ENCODE assay signal across 20 cellular contexts in the genomic region with DNA sequence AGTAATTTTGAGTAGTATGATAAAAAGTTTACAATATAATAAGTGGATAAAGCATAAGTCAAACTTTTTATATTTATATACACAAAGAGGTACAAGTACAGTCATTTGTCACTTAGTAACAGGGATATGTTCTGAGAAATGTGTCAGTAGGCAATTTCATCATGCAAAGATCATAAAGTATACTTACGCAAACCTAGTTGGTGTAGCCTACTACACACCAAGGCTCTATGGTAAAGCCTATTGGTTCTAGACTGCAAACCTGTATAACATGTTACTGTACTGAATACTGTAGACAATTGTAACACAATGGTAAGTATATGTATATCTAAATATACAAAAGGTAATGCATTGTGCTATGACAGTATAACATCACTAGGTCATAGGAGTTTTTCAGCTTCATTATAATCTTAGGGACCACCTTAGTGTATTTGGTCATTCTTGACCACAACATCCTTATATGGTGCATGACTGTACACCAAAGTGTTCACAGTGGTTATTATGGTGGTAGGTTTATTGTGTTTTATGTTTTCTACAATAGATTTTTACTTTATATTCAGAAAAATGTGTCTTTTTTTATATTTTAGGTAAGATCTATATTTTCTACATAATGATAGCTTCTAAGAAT. TPM values are rescaled to one million over a fixed set of nuclear protein-coding genes. Genes with fewer than 3 reads are reported as not detected.
DNase-seq lines count a peak whose midpoint lies in the region; ATAC-seq and TF ChIP-seq lines count a peak whose summit lies in the region.
"Had no signal": no experiment of that assay in that cellular context is flagged by ENCODE, and none has a peak within 500 bp of the region (broad histone marks: within the 10 kb centered on the region; RNA-seq: fewer than 3 reads in every experiment).

No MANE protein-coding gene starts in this region.

- H3K4me2 ChIP-seq in IMR-90 (ENCODE audit: low read depth, low read length): no peak overlapping the region

- no peak for ATAC-seq in IMR-90 (ENCODE audit: low read depth)
- peak; percentile 62 for ATAC-seq in mucosa of descending colon

- TF ChIP-seq CTCF in IMR-90 (conservative IDR thresholded peaks at IDR 0.05; ENCODE audit: low read depth, low read length) (no peak), astrocyte of the cerebellum (IDR thresholded peaks at IDR 0.05; ENCODE audit: low read depth, low read length, missing control alignments) (no peak), mucosa of descending colon (IDR thresholded peaks at IDR 0.05) (no peak), testis (IDR thresholded peaks at IDR 0.05) (no peak)

- CTCF ChIA-PET in IMR-90 (lab: Yijun Ruan, JAX): interaction anchor here (0.6 kb wide), 1 partner anchor 464 kb away, joined by 4 read pairs; no protein-coding TSS in a partner anchor

- H3K4ac ChIP-seq in IMR-90 (ENCODE audit: low read depth, low read length): no peak overlapping the region

- no peak overlapping the region for H2BK120ac ChIP-seq in IMR-90 (ENCODE audit: low read depth, low read length)

- H3K9me3 ChIP-seq in IMR-90 (ENCODE audit: control insufficient read depth, insufficient read depth, low read length) (no peaks in the 10 kb centered on the region), mucosa of descending colon (no peaks in the 10 kb centered on the region), testis (no peaks in the 10 kb centered on the region)
- H3K9me3 ChIP-seq: breast epithelium, Caco-2, sigmoid colon had no signal

- H4K8ac ChIP-seq in IMR-90 (ENCODE audit: low read depth in 2 of 2, low read length in 2 of 2): no peak overlapping the region

- H3K23ac ChIP-seq in IMR-90 (ENCODE audit: low read depth, low read length): no peak overlapping the region

- DNase-seq in AG20443 (ENCODE audit: low spot score) (peak; percentile 8), IMR-90 (peak; percentile 56), astrocyte of the cerebellum (ENCODE audit: low read depth) (peak; percentile 50), mucosa of descending colon (no peak), testis (no peak), NCI-H2227 (lab: John Stamatoyannopoulos, UW; ENCODE audit: unreplicated experiment) (no peak), NCI-H1092 (lab: John Stamatoyannopoulos, UW) (no peak), cerebellar nuclear complex (lab: John Stamatoyannopoulos, UW) (no peak)
- DNase-seq: activated CD4-positive, alpha-beta T cell treated with anti-CD3 and anti-CD28 coated beads, Interleukin-2, amount 50 U/mL, for 1 hour; activated naive CD4-positive, alpha-beta T cell treated with anti-CD3 and anti-CD28 coated beads, Interleukin-2, amount 50 U/mL, for 16 hours; Caco-2; H7; KG1; NCI-H1694; NCI-H446; NK-92 treated with Interleukin-12 subunit alpha and Interleukin-12 subunit beta, amount 100 ng/mL, for 24 hours; sigmoid colon; stimulated activated CD4-positive, alpha-beta T cell treated with anti-CD3 and anti-CD28 coated beads, Interleukin-2, amount 100 ng/mL, for 24 hours had no signal

- H4K20me1 ChIP-seq in IMR-90 (ENCODE audit: insufficient read depth, low read length): no peaks in the 10 kb centered on the region; the same call in 1 of the 2 replicates

- no peak overlapping the region for H2AK5ac ChIP-seq in IMR-90 (ENCODE audit: low read depth, low read length)

- TF ChIP-seq POLR2A in IMR-90 (IDR thresholded peaks at IDR 0.05; ENCODE audit: low read depth, low read length) (no peak), testis (IDR thresholded peaks at IDR 0.05) (no peak)

- H3K36me3 ChIP-seq in IMR-90 (ENCODE audit: control insufficient read depth, insufficient read depth, low read length): peaks cover 16% of the 10 kb centered on the region
- no peaks in the 10 kb centered on the region for H3K36me3 ChIP-seq in mucosa of descending colon (ENCODE audit: low read depth)
- H3K36me3 ChIP-seq in testis (ENCODE audit: low read depth, missing control alignments): no peaks in the 10 kb centered on the region
- H3K36me3 ChIP-seq: breast epithelium had no signal

- H2BK20ac ChIP-seq in IMR-90 (ENCODE audit: low read depth, low read length): no peak overlapping the region

- intact Hi-C loops in IMR-90 (cut with micrococcal nuclease): loop anchor here (5.0 kb wide), 1 partner anchor 45 kb away; no protein-coding TSS in a partner anchor
- intact Hi-C loops in mucosa of descending colon (cut with DNase I, micrococcal nuclease): no loop called here
- intact Hi-C loops in testis (cut with DNase I; ENCODE audit: low total_unique reads): no loop called here

- H3K27ac ChIP-seq in IMR-90 (ENCODE audit: insufficient read depth, low read length): no peak overlapping the region
- H3K27ac ChIP-seq in testis: no peak overlapping the region
- H3K27ac ChIP-seq: breast epithelium, sigmoid colon had no signal

- no peak overlapping the region for H3K18ac ChIP-seq in IMR-90 (ENCODE audit: low read depth, low read length)

- H3K4me1 ChIP-seq in IMR-90 (ENCODE audit: control insufficient read depth, insufficient read depth, low read length) (no peaks in the 10 kb centered on the region), mucosa of descending colon (ENCODE audit: low read depth) (peaks cover 17% of the 10 kb centered on the region), testis (no peaks in the 10 kb centered on the region)
- H3K4me1 ChIP-seq: breast epithelium, Caco-2, sigmoid colon had no signal

- H3K56ac ChIP-seq in IMR-90 (ENCODE audit: extremely low read depth, insufficient read depth, low read length): no peak overlapping the region

- H4K5ac ChIP-seq in IMR-90 (ENCODE audit: low read depth, low read length): no peak overlapping the region

- H4K91ac ChIP-seq in IMR-90 (ENCODE audit: insufficient read depth, low read depth, low read length): no peak overlapping the region

- H2AFZ ChIP-seq in IMR-90 (replicated peaks; ENCODE audit: low read length, poor library complexity): no peak overlapping the region

- no CpG with 5 or more reads among the region's 1 CpG for WGBS in IMR-90 (ENCODE audit: extremely low coverage in 2 of 2, insufficient read length in 1 of 2), 2 experiments
- WGBS in testis, 2 donors: 100% methylated on average over 1 of the region's 1 CpG

- H3K27me3 ChIP-seq in IMR-90 (ENCODE audit: control insufficient read depth, insufficient read depth, low read length) (no peaks in the 10 kb centered on the region), testis (no peaks in the 10 kb centered on the region)
- H3K27me3 ChIP-seq: breast epithelium, sigmoid colon had no signal

- no peak for TF ChIP-seq RAD21 in IMR-90 (IDR thresholded peaks at IDR 0.05; ENCODE audit: low read length)

- no peak overlapping the region for H3K14ac ChIP-seq in IMR-90 (replicated peaks; ENCODE audit: low read depth, low read length)

- dilution Hi-C loops in IMR-90 (cut with HindIII; ENCODE audit: low sequenced_read_pairs, unreplicated experiment): no loop called here

- in situ Hi-C loops in IMR-90 (cut with MboI; ENCODE audit: low sequenced_read_pairs) (loop anchor here (10.0 kb wide), 1 partner anchor 232 kb away; no protein-coding TSS in a partner anchor), astrocyte of the cerebellum (cut with HindIII; ENCODE audit: low sequenced_read_pairs) (no loop called here)

- POLR2A ChIA-PET in IMR-90 (lab: Charles Lee; ENCODE audit: unreplicated experiment): no interaction called here

- BruUV-seq in IMR-90 (replicated peaks; lab: Mats Ljungman, UMichigan): no TSS peak

- H3K9ac ChIP-seq in IMR-90 (ENCODE audit: low read depth, low read length): no peak overlapping the region

- no peak overlapping the region for H2BK5ac ChIP-seq in IMR-90 (ENCODE audit: low read depth, low read length, poor library complexity, severe bottlenecking)

- peaks cover 14 to 25% of the 10 kb centered on the region in 2 experiments; a peak in 3 of 4 replicates for H3K79me1 ChIP-seq in IMR-90 (ENCODE audit: low read depth in 1 of 2, low read length in 2 of 2)

- no peak overlapping the region for H2BK15ac ChIP-seq in IMR-90 (ENCODE audit: low read depth, low read length)

- no peak overlapping the region for H2AK9ac ChIP-seq in IMR-90 (replicated peaks; ENCODE audit: low read depth, low read length, poor library complexity)

- peaks cover 8% of the 10 kb centered on the region for H3K9me1 ChIP-seq in IMR-90 (ENCODE audit: insufficient read depth, low read length)

- no peak overlapping the region for H3K4me3 ChIP-seq in IMR-90 (ENCODE audit: insufficient read depth, low read depth, low read length)
- no peak overlapping the region for H3K4me3 ChIP-seq in astrocyte of the cerebellum (ENCODE audit: low read depth, low read length)
- H3K4me3 ChIP-seq in mucosa of descending colon: no peak overlapping the region
- H3K4me3 ChIP-seq in testis: no peak overlapping the region
- H3K4me3 ChIP-seq: breast epithelium, lung, sigmoid colon had no signal

TF ChIP-seq in IMR-90, 13 proteins besides CTCF, POLR2A, EP300 and RAD21:
- TF ChIP-seq CHD1 (IDR thresholded peaks at IDR 0.05; ENCODE audit: low read depth, low read length) (no peak), CEBPB (IDR thresholded peaks at IDR 0.05; ENCODE audit: low read depth, low read length) (0 out of 2 replicates have a peak, but pooled peaks have one; percentile 3)
- TF ChIP-seq, protein P1, sequence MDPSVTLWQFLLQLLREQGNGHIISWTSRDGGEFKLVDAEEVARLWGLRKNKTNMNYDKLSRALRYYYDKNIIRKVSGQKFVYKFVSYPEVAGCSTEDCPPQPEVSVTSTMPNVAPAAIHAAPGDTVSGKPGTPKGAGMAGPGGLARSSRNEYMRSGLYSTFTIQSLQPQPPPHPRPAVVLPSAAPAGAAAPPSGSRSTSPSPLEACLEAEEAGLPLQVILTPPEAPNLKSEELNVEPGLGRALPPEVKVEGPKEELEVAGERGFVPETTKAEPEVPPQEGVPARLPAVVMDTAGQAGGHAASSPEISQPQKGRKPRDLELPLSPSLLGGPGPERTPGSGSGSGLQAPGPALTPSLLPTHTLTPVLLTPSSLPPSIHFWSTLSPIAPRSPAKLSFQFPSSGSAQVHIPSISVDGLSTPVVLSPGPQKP (IDR thresholded peaks at IDR 0.05; ENCODE audit: borderline replicate concordance, low read depth, low read length): no peak
TF ChIP-seq in IMR-90: peak in this region for 1.

RNA-seq across cellular contexts. Expression of a gene that starts 14.9 kb away (rescaled TPM):
- total RNA-seq in IMR-90 (2012; rRNA removed) (74.0 and 143 TPM in 2 replicates), mucosa of descending colon (10 to 100 TPM; 55.4 to 79.3 (median 56.5) TPM), testis (10 to 100 TPM; 63.3 to 74.6 TPM)
- polyA plus RNA-seq in IMR-90 (2012; rRNA removed) (43.2 and 51.4 TPM in 2 replicates), testis (ENCODE audit: insufficient read depth, low read depth, low replicate concordance) (43.3 TPM)
- 6.2 and 8.8 TPM in 2 replicates for polyA plus RNA-seq in IMR-90 (2012; cell fraction: cytosol; rRNA removed)
- polyA plus RNA-seq in IMR-90 (2012; cell fraction: nucleus; rRNA removed; ENCODE audit: low replicate concordance): 6.4 and 72.5 TPM in 2 replicates

RNA-seq across cellular contexts. Expression of a gene that starts 48.3 kb away (rescaled TPM):
- total RNA-seq in IMR-90 (2012; rRNA removed) (19.4 and 41.1 TPM in 2 replicates), mucosa of descending colon (10 to 100 TPM; 14.9 to 16.3 (median 15.1) TPM), testis (10 to 100 TPM; 29.5 to 42.7 TPM)
- polyA plus RNA-seq in IMR-90 (2012; rRNA removed) (6.9 and 9.6 TPM in 2 replicates), testis (ENCODE audit: insufficient read depth, low read depth, low replicate concordance) (53.2 TPM)
- 0.59 and 1.5 TPM in 2 replicates for polyA plus RNA-seq in IMR-90 (2012; cell fraction: cytosol; rRNA removed)
- 1.9 and 16.3 TPM in 2 replicates for polyA plus RNA-seq in IMR-90 (2012; cell fraction: nucleus; rRNA removed; ENCODE audit: low replicate concordance)

Comparison
In these comparisons a context has a peak if more than half of its experiments do, and no peak if none do; other contexts are left out.
1. DNase-seq: peak in AG20443 (single experiment), IMR-90 (single experiment) and astrocyte of the cerebellum (single experiment); none in mucosa of descending colon (0 of 3), testis (single experiment), NCI-H2227 (single experiment), NCI-H1092 (single experiment) and cerebellar nuclear complex (0 of 2).